26 cellular contexts compared by ENCODE assay signal in genomic region chr20:50122763-50123162, GRCh38.
"Had no signal": no experiment of that assay in that cellular context is flagged by ENCODE, and none has a peak within 500 bp of the region (broad histone marks: within the 10 kb centered on the region; RNA-seq: fewer than 3 reads in every experiment).

No MANE protein-coding gene starts in this region.

- H3K9me3 Mint-ChIP-seq: activated CD8-positive, alpha-beta T cell treated with anti-CD3 and anti-CD28 coated beads for 36 hours; activated naive CD4-positive, alpha-beta T cell treated with anti-CD3 and anti-CD28 coated beads, Interleukin-2, amount 50 U/mL, for 72 hours; activated naive CD8-positive, alpha-beta T cell treated with anti-CD3 and anti-CD28 coated beads, Interleukin-2, amount 50 U/mL, for 24 hours; brain; central memory CD8-positive, alpha-beta T cell; T-cell had no signal

- H3K4me1 Mint-ChIP-seq: central memory CD8-positive, alpha-beta T cell had no signal

- H3K4me3 Mint-ChIP-seq: activated CD8-positive, alpha-beta T cell treated with anti-CD3 and anti-CD28 coated beads for 36 hours; activated naive CD8-positive, alpha-beta T cell treated with anti-CD3 and anti-CD28 coated beads, Interleukin-2, amount 50 U/mL, for 24 hours; brain; central memory CD8-positive, alpha-beta T cell; T-cell had no signal

- H3K27ac ChIP-seq: Peyer's patch had no signal

- H3K9me3 ChIP-seq: Peyer's patch had no signal

- H3K27ac Mint-ChIP-seq: activated CD8-positive, alpha-beta T cell treated with anti-CD3 and anti-CD28 coated beads for 36 hours; activated naive CD8-positive, alpha-beta T cell treated with anti-CD3 and anti-CD28 coated beads, Interleukin-2, amount 50 U/mL, for 24 hours; brain; T-cell had no signal

- FAIRE-seq: astrocyte, TTC549 had no signal

- ATAC-seq: activated CD8-positive, alpha-beta T cell treated with anti-CD3 and anti-CD28 coated beads for 36 hours; activated naive CD4-positive, alpha-beta T cell treated with anti-CD3 and anti-CD28 coated beads, Interleukin-2, amount 50 U/mL, for 72 hours; activated naive CD8-positive, alpha-beta T cell treated with anti-CD3 and anti-CD28 coated beads, Interleukin-2, amount 50 U/mL, for 24 hours; T-cell had no signal

- H3K27me3 ChIP-seq: Peyer's patch had no signal

- H3K4me3 ChIP-seq: Peyer's patch had no signal

- DNase-seq: activated CD4-positive, CD25-positive, alpha-beta regulatory T cell; activated CD8-positive, alpha-beta memory T cell treated with anti-CD3 and anti-CD28 coated beads, Interleukin-2, amount 50 U/mL, for 4 hours; activated CD8-positive, alpha-beta T cell treated with anti-CD3 and anti-CD28 coated beads for 36 hours; activated naive CD8-positive, alpha-beta T cell treated with anti-CD3 and anti-CD28 coated beads, Interleukin-2, amount 50 U/mL, for 24 hours; activated T-cell treated with anti-CD3 and anti-CD28 coated beads, Interleukin-2, amount 50 U/mL, for 1 hour; amniotic stem cell; KBM-7; MV-4-11; NCI-H1092 treated with DMSO at 0.1 percent for 48 hours; NCI-H1436; NCI-H1694 treated with DMSO at 0.1 percent for 48 hours; NCI-H2029 treated with DMSO at 0.1 percent for 48 hours; NCI-H510A treated with DMSO at 0.1 percent for 48 hours; NCI-H69; NK-92 treated with Interleukin-12 subunit alpha and Interleukin-12 subunit beta, amount 100 ng/mL, for 24 hours; OCI-M1; Peyer's patch; SHP77; T-cell; T-helper 2 cell; T1000 had no signal
